ENCODE assay signal across 13 cellular contexts in the genomic region with DNA sequence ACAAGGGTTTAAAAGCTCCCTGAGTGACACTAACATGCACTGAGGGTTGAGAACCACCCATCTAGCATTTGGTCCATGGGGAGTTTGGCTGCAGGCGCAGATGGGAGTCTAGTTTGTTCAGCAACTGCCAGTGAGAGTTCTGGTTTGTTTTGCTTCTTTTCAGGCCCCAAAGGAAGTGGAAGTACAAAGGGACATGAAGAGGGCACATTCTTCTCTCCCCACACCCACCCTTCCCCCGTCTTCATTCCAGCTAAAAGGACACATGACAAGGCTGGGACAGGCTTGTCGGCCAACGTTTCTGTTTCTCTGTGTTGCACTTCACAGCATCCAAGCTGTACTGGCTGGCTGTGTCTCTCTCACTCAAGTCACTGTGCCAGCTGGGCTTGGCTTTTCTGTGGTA. TPM values are rescaled to one million over a fixed set of nuclear protein-coding genes. Genes with fewer than 3 reads are reported as not detected.
DNase-seq lines count a peak whose midpoint lies in the region; ATAC-seq and TF ChIP-seq lines count a peak whose summit lies in the region.
"Had no signal": no experiment of that assay in that cellular context is flagged by ENCODE, and none has a peak within 500 bp of the region (broad histone marks: within the 10 kb centered on the region; RNA-seq: fewer than 3 reads in every experiment).

No MANE protein-coding gene starts in this region.

- H3K27me3 ChIP-seq in gastroesophageal sphincter (no peaks in the 10 kb centered on the region), thyroid gland (no peaks in the 10 kb centered on the region), hepatocyte (no peaks in the 10 kb centered on the region)

- H3K27ac ChIP-seq in gastroesophageal sphincter (peak overlapping the region in 3 of 4 donors; percentile 53 to 66 (median 63)), thyroid gland (peak overlapping the region; percentile 81 to 88 (median 87)), hepatocyte (no peak overlapping the region)

- ATAC-seq in gastroesophageal sphincter (peak; percentile 73), HG03108 (IDR thresholded peaks at IDR 0.05; ENCODE audit: unreplicated experiment) (no peak)
- no peak for ATAC-seq in activated T-cell treated with anti-CD3 and anti-CD28 coated beads, Interleukin-2, amount 50 U/mL, for 72 hours (replicated peaks in 1 of 2)
- ATAC-seq: activated CD4-positive, alpha-beta T cell treated with anti-CD3 and anti-CD28 coated beads for 36 hours had no signal

- H3K36me3 ChIP-seq in gastroesophageal sphincter (no peaks in the 10 kb centered on the region), thyroid gland (no peaks in the 10 kb centered on the region), hepatocyte (replicated peaks; ENCODE audit: insufficient read depth, low read depth) (no peaks in the 10 kb centered on the region)

- H3K4me1 ChIP-seq in gastroesophageal sphincter (peaks cover 0 to 11% (median 4%) of the 10 kb centered on the region in 3 donors), thyroid gland (peaks cover 13 to 33% of the 10 kb centered on the region in 2 donors), hepatocyte (ENCODE audit: insufficient read depth) (no peaks in the 10 kb centered on the region)

- H3K4me1 Mint-ChIP-seq in nephron (peaks cover 15% of the 10 kb centered on the region), HFFc6 (ENCODE audit: low read depth) (peaks cover 9% of the 10 kb centered on the region)
- peaks cover 42% of the 10 kb centered on the region for H3K4me1 Mint-ChIP-seq in activated T-cell treated with anti-CD3 and anti-CD28 coated beads, Interleukin-2, amount 50 U/mL, for 72 hours (ENCODE audit: low read depth)

- peak overlapping the region in 2 of 3 experiments; percentile 15 to 62 for H3K27ac Mint-ChIP-seq in nephron
- no peak overlapping the region for H3K27ac Mint-ChIP-seq in activated T-cell treated with anti-CD3 and anti-CD28 coated beads, Interleukin-2, amount 50 U/mL, for 72 hours
- H3K27ac Mint-ChIP-seq in HFFc6, result no peak overlapping the region
- H3K27ac Mint-ChIP-seq: activated CD4-positive, alpha-beta T cell treated with anti-CD3 and anti-CD28 coated beads for 36 hours; activated naive CD8-positive, alpha-beta T cell had no signal

- H3K9me2 ChIP-seq in hepatocyte (replicated peaks; ENCODE audit: insufficient read depth), result no peaks in the 10 kb centered on the region

- H3K4me3 Mint-ChIP-seq in nephron (no peak overlapping the region), HFFc6 (no peak overlapping the region)
- H3K4me3 Mint-ChIP-seq in activated T-cell treated with anti-CD3 and anti-CD28 coated beads, Interleukin-2, amount 50 U/mL, for 72 hours, result no peak overlapping the region
- H3K4me3 Mint-ChIP-seq: activated CD4-positive, alpha-beta T cell treated with anti-CD3 and anti-CD28 coated beads for 36 hours; activated naive CD8-positive, alpha-beta T cell had no signal

- H3K27me3 Mint-ChIP-seq in nephron (ENCODE audit: low read depth), result peaks cover 4% of the 10 kb centered on the region
- H3K27me3 Mint-ChIP-seq in activated T-cell treated with anti-CD3 and anti-CD28 coated beads, Interleukin-2, amount 50 U/mL, for 72 hours (ENCODE audit: low read depth), result peaks cover 10% of the 10 kb centered on the region
- H3K27me3 Mint-ChIP-seq in HFFc6 (ENCODE audit: insufficient read depth), result peaks cover 9% of the 10 kb centered on the region
- H3K27me3 Mint-ChIP-seq: activated CD4-positive, alpha-beta T cell treated with anti-CD3 and anti-CD28 coated beads for 36 hours; activated naive CD8-positive, alpha-beta T cell had no signal

- H4K20me1 ChIP-seq in hepatocyte (ENCODE audit: insufficient read depth, poor library complexity, severe bottlenecking), result no peaks in the 10 kb centered on the region

- no peaks in the 10 kb centered on the region for H3K79me2 ChIP-seq in hepatocyte

- TF ChIP-seq POLR2A in gastroesophageal sphincter (IDR thresholded peaks at IDR 0.05) (no peak), thyroid gland (IDR thresholded peaks at IDR 0.05) (peak in 1 of 2 donors; percentile 55)

- H3K9me3 ChIP-seq in gastroesophageal sphincter, result no peaks in the 10 kb centered on the region
- H3K9me3 ChIP-seq in thyroid gland, result no peaks in the 10 kb centered on the region
- no peaks in the 10 kb centered on the region for H3K9me3 ChIP-seq in hepatocyte (ENCODE audit: low read depth)

- no peaks in the 10 kb centered on the region for H3K9me3 Mint-ChIP-seq in nephron
- no peaks in the 10 kb centered on the region for H3K9me3 Mint-ChIP-seq in activated T-cell treated with anti-CD3 and anti-CD28 coated beads, Interleukin-2, amount 50 U/mL, for 72 hours
- no peaks in the 10 kb centered on the region for H3K9me3 Mint-ChIP-seq in HFFc6

- H3K36me3 Mint-ChIP-seq in nephron (ENCODE audit: low read depth) (no peaks in the 10 kb centered on the region), HFFc6 (ENCODE audit: low read depth) (no peaks in the 10 kb centered on the region)
- H3K36me3 Mint-ChIP-seq in activated T-cell treated with anti-CD3 and anti-CD28 coated beads, Interleukin-2, amount 50 U/mL, for 72 hours (ENCODE audit: insufficient read depth in 2 of 2), result no peaks in the 10 kb centered on the region
- H3K36me3 Mint-ChIP-seq: activated naive CD8-positive, alpha-beta T cell had no signal

- intact Hi-C loops in thyroid gland (cut with DNase I), result no loop called here

- H2AFZ ChIP-seq in hepatocyte, result no peak overlapping the region

- no peak for TF ChIP-seq CTCF in gastroesophageal sphincter (IDR thresholded peaks at IDR 0.05)
- no peak for TF ChIP-seq CTCF in nephron (IDR thresholded peaks at IDR 0.05; ENCODE audit: unreplicated experiment in 3 of 3)
- TF ChIP-seq CTCF in thyroid gland (IDR thresholded peaks at IDR 0.05), result no peak
- TF ChIP-seq CTCF in hepatocyte (IDR thresholded peaks at IDR 0.05; ENCODE audit: poor library complexity), result no peak
- TF ChIP-seq CTCF in HFFc6 (IDR thresholded peaks at IDR 0.05), result no peak

- H3K4me2 ChIP-seq in hepatocyte, result no peak overlapping the region

- H3K4me3 ChIP-seq in gastroesophageal sphincter (no peak overlapping the region), thyroid gland (replicated peaks in 1 of 3) (no peak overlapping the region), hepatocyte (no peak overlapping the region)

- peak in 49 of 56 donors; percentile 24 to 85 (median 60) for DNase-seq in amygdala (lab: John Stamatoyannopoulos, UW)
- DNase-seq in thyroid gland, result peak; percentile 84 to 88
- DNase-seq in activated T-cell treated with anti-CD3 and anti-CD28 coated beads, Interleukin-2, amount 50 U/mL, for 72 hours, result no peak
- DNase-seq in hepatocyte (ENCODE audit: low spot score), result no peak
- no peak for DNase-seq in HFFc6
- DNase-seq: activated CD4-positive, alpha-beta T cell treated with anti-CD3 and anti-CD28 coated beads for 36 hours had no signal

- no peak for TF ChIP-seq EP300 in gastroesophageal sphincter (IDR thresholded peaks at IDR 0.05)

- WGBS in gastroesophageal sphincter (ENCODE audit: low coverage in 1 of 2), 2 donors, result 38 to 43% methylated on average over 2 to 3 of the region's 4 CpGs
- 17 to 23% methylated on average over 4 of the region's 4 CpGs for WGBS in thyroid gland, 2 donors
- WGBS in hepatocyte (ENCODE audit: low lambda C conversion rate, missing lambda C conversion rate), result 42% methylated on average over 4 of the region's 4 CpGs

RNA-seq across cellular contexts. Expression of a gene that starts 8.2 kb away (rescaled TPM):
- total RNA-seq in gastroesophageal sphincter, result 10 to 100 TPM; 34.6 to 68.3 (median 54.6) TPM
- total RNA-seq in thyroid gland, result 10 to 100 TPM; 31.1 to 52.3 (median 36.8) TPM
- 10 to 100 TPM; 16.1 to 20.5 TPM for total RNA-seq in activated T-cell treated with anti-CD3 and anti-CD28 coated beads, Interleukin-2, amount 50 U/mL, for 72 hours
- total RNA-seq in hepatocyte, result 26.6 and 27.6 TPM in 2 replicates
- polyA plus RNA-seq in hepatocyte, result 8.8 and 10.4 TPM in 2 replicates
- 10 to 100 TPM; 23.1 to 27.3 (median 25.3) TPM for total RNA-seq in HFFc6 (2021; fragmentation: NEBNext Ultra II Directional; extraction: Animal tissue kit (Norgen Biotek cat#: 25700))

RNA-seq across cellular contexts. Expression of a gene that starts 14.7 kb away (rescaled TPM):
- total RNA-seq in gastroesophageal sphincter (10 to 100 TPM; 28.6 to 34.9 (median 33.0) TPM), thyroid gland (10 to 100 TPM; 42.9 to 53.5 (median 51.8) TPM), hepatocyte (31.2 and 52.0 TPM in 2 replicates)
- total RNA-seq in activated T-cell treated with anti-CD3 and anti-CD28 coated beads, Interleukin-2, amount 50 U/mL, for 72 hours, result 10 to 100 TPM; 37.9 to 43.7 TPM
- polyA plus RNA-seq in hepatocyte, result 43.0 and 48.2 TPM in 2 replicates
- 10 to 100 TPM; 27.7 to 35.6 (median 32.6) TPM for total RNA-seq in HFFc6 (2021; fragmentation: NEBNext Ultra II Directional; extraction: Animal tissue kit (Norgen Biotek cat#: 25700))

RNA-seq across cellular contexts. Expression of a gene that starts 32.2 kb away (rescaled TPM):
- total RNA-seq in gastroesophageal sphincter (under 1 TPM in 1 of 4 donors, not detected in 3; 0.15 TPM), thyroid gland (not detected), hepatocyte (not detected in 2 replicates)
- not detected for total RNA-seq in activated T-cell treated with anti-CD3 and anti-CD28 coated beads, Interleukin-2, amount 50 U/mL, for 72 hours
- not detected in 2 replicates for polyA plus RNA-seq in hepatocyte
- total RNA-seq in HFFc6 (2021; fragmentation: NEBNext Ultra II Directional; extraction: Animal tissue kit (Norgen Biotek cat#: 25700)), result not detected
- total RNA-seq: activated CD4-positive, alpha-beta T cell treated with anti-CD3 and anti-CD28 coated beads for 36 hours; NCI-H460; pulmonary artery endothelial cell; SK-MEL-5 had no signal

RNA-seq across cellular contexts. Expression of a gene that starts 56.4 kb away (rescaled TPM):
- total RNA-seq in gastroesophageal sphincter, result not detected
- not detected for total RNA-seq in thyroid gland
- total RNA-seq in activated T-cell treated with anti-CD3 and anti-CD28 coated beads, Interleukin-2, amount 50 U/mL, for 72 hours, result not detected
- not detected in 2 replicates for total RNA-seq in hepatocyte
- not detected in 2 replicates for polyA plus RNA-seq in hepatocyte
- total RNA-seq in HFFc6 (2021; fragmentation: NEBNext Ultra II Directional; extraction: Animal tissue kit (Norgen Biotek cat#: 25700)), result not detected
- total RNA-seq: activated CD4-positive, alpha-beta T cell treated with anti-CD3 and anti-CD28 coated beads for 36 hours; NCI-H460; pulmonary artery endothelial cell; SK-MEL-5 had no signal

Comparison
In these comparisons a context has a peak if more than half of its experiments do, and no peak if none do; other contexts are left out.
1. DNase-seq: peak in amygdala (49 of 56) and thyroid gland (2 of 2); none in activated T-cell treated with anti-CD3 and anti-CD28 coated beads, Interleukin-2, amount 50 U/mL, for 72 hours (0 of 2), hepatocyte (single experiment) and HFFc6 (single experiment).
2. H3K27ac Mint-ChIP-seq: peak in nephron (2 of 3); none in activated T-cell treated with anti-CD3 and anti-CD28 coated beads, Interleukin-2, amount 50 U/mL, for 72 hours (single experiment) and HFFc6 (single experiment).